ENCODE assay signal across 25 cellular contexts in genomic region chr12:116045158-116045557, GRCh38.
"Had no signal": no experiment of that assay in that cellular context is flagged by ENCODE, and none has a peak within 500 bp of the region (broad histone marks: within the 10 kb centered on the region; RNA-seq: fewer than 3 reads in every experiment).

No MANE protein-coding gene starts in this region.

- H3K4me3 Mint-ChIP-seq: activated CD4-positive, alpha-beta memory T cell treated with anti-CD3 and anti-CD28 coated beads for 36 hours; activated naive CD8-positive, alpha-beta T cell treated with anti-CD3 and anti-CD28 coated beads for 36 hours; activated T-helper 1 cell treated with anti-CD3 and anti-CD28 coated beads, Interleukin-12 subunit alpha, Interleukin-12 subunit beta, Interleukin-2, Interleukin-4 antibody, amounts not matched to agents 30 ng/mL and 10 ng/mL and 1 ng/mL, durations not matched to agents 14 hours and 24 hours and 36 hours; endodermal cell; memory B cell; stimulated activated naive B cell treated with anti-CD40 and anti-IgM and Interleukin-4, amounts not matched to agents 10 μg/mL and 1 μg/mL and 100 μg/mL, for 72 hours had no signal

- DNase-seq: activated CD4-positive, alpha-beta memory T cell treated with anti-CD3 and anti-CD28 coated beads for 36 hours; activated CD4-positive, alpha-beta T cell treated with anti-CD3 and anti-CD28 coated beads for 48 hours; activated gamma-delta T cell; activated naive CD8-positive, alpha-beta T cell treated with anti-CD3 and anti-CD28 coated beads for 36 hours; cerebellar nuclear complex; cortex of kidney; endodermal cell; esophagus squamous epithelium; heart right ventricle; islet precursor cell; left cardiac atrium; occipital lobe; posterior cingulate gyrus; sigmoid colon; stimulated activated CD4-positive, alpha-beta T cell treated with anti-CD3 and anti-CD28 coated beads, Interleukin-2, amount 100 ng/mL, for 48 hours; stimulated activated CD8-positive, alpha-beta memory T cell treated with anti-CD3 and anti-CD28 coated beads, Interleukin-4, amount 100 ng/mL, for 48 hours; stimulated activated naive B cell treated with anti-CD40 and anti-IgM and Interleukin-4, amounts not matched to agents 10 μg/mL and 1 μg/mL and 100 μg/mL, for 72 hours; T1000; testis; trophoblast cell had no signal

- H3K27me3 Mint-ChIP-seq: activated CD4-positive, alpha-beta memory T cell treated with anti-CD3 and anti-CD28 coated beads for 36 hours; activated naive CD8-positive, alpha-beta T cell treated with anti-CD3 and anti-CD28 coated beads for 36 hours; memory B cell; stimulated activated naive B cell treated with anti-CD40 and anti-IgM and Interleukin-4, amounts not matched to agents 10 μg/mL and 1 μg/mL and 100 μg/mL, for 72 hours had no signal

- H3K36me3 ChIP-seq: breast epithelium, gastroesophageal sphincter, heart right ventricle, sigmoid colon, vagina had no signal

- H3K27ac Mint-ChIP-seq: activated CD4-positive, alpha-beta memory T cell treated with anti-CD3 and anti-CD28 coated beads for 36 hours; activated naive CD8-positive, alpha-beta T cell treated with anti-CD3 and anti-CD28 coated beads for 36 hours; activated T-helper 1 cell treated with anti-CD3 and anti-CD28 coated beads, Interleukin-12 subunit alpha, Interleukin-12 subunit beta, Interleukin-2, Interleukin-4 antibody, amounts not matched to agents 30 ng/mL and 10 ng/mL and 1 ng/mL, durations not matched to agents 14 hours and 24 hours and 36 hours; endodermal cell; memory B cell; stimulated activated naive B cell treated with anti-CD40 and anti-IgM and Interleukin-4, amounts not matched to agents 10 μg/mL and 1 μg/mL and 100 μg/mL, for 72 hours had no signal

- H3K27ac ChIP-seq: breast epithelium, esophagus squamous epithelium, gastroesophageal sphincter, heart right ventricle, sigmoid colon, testis, vagina had no signal

- ATAC-seq: gastroesophageal sphincter; heart right ventricle; left cardiac atrium; stimulated activated naive B cell treated with anti-CD40 and anti-IgM and Interleukin-4, amounts not matched to agents 10 μg/mL and 1 μg/mL and 100 μg/mL, for 72 hours had no signal

- H3K9me3 Mint-ChIP-seq: activated CD4-positive, alpha-beta memory T cell treated with anti-CD3 and anti-CD28 coated beads for 36 hours; activated naive CD8-positive, alpha-beta T cell treated with anti-CD3 and anti-CD28 coated beads for 36 hours; activated T-helper 1 cell treated with anti-CD3 and anti-CD28 coated beads, Interleukin-12 subunit alpha, Interleukin-12 subunit beta, Interleukin-2, Interleukin-4 antibody, amounts not matched to agents 30 ng/mL and 10 ng/mL and 1 ng/mL, durations not matched to agents 14 hours and 24 hours and 36 hours; endodermal cell; memory B cell had no signal

- H3K4me3 ChIP-seq: breast epithelium, esophagus squamous epithelium, gastroesophageal sphincter, heart right ventricle, sigmoid colon, testis, vagina had no signal

- H3K9me3 ChIP-seq: breast epithelium, esophagus squamous epithelium, gastroesophageal sphincter, heart right ventricle, sigmoid colon, testis, vagina had no signal

- H3K27me3 ChIP-seq: breast epithelium, esophagus squamous epithelium, gastroesophageal sphincter, heart right ventricle, sigmoid colon, testis, vagina had no signal
